8 cellular contexts compared by ENCODE assay signal in the genomic region with DNA sequence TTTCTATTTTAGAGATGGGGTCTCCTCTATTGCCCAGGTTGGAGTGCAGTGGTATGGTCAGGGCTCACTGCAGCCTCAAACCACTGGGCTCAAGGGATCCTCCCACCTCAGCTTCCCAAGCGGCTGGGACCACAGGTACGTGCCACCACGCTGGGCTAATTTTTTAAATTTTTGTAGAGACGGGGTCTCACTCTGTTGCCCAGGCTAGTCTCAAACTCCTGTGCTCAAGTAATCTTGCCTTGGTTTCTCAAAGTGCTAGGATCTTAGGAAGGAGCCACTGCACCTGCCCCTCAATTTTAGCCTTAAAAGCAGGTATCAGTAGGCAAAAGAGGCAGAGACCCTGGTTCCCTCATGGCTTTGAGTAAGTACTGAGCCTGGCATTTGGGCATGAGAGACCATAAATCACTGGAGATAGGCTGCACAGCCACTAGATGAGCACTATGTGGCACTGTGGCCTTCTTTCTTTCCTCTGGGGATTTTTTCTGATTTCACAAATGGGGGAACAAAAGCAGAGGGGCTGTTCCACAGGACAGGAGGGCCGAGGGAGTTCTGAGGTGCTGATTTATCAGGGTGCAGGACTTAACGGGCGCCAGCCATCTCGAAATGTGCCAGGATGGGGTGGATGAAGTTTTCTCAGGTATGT.
DNase-seq lines count a peak whose midpoint lies in the region; TF ChIP-seq lines count a peak whose summit lies in the region.

No MANE protein-coding gene starts in this region.

- H3K4me3 ChIP-seq in AG04449 (ENCODE audit: low read depth, low read length) (no peak overlapping the region), WI38 (ENCODE audit: low read depth, low read length) (no peak overlapping the region)

- no peak overlapping the region for H3K27ac Mint-ChIP-seq in glutamatergic neuron (ENCODE audit: unreplicated experiment)

- POLR2A ChIA-PET in AG04449 (lab: Yijun Ruan, JAX): no interaction called here

- H3K36me3 Mint-ChIP-seq in glutamatergic neuron (ENCODE audit: unreplicated experiment): no peaks in the 10 kb centered on the region

- peaks cover 6% of the 10 kb centered on the region for H3K9me3 Mint-ChIP-seq in glutamatergic neuron (ENCODE audit: unreplicated experiment)

- CTCF ChIA-PET in AG04449 (lab: Yijun Ruan, JAX): interaction anchor here (0.6 to 1.9 kb wide), 15 partner anchors 8 to 211 kb away, joined by 3 to 30 read pairs (median 4); partner anchors contain the start of gene PLXDC1

- DNase-seq in AG04449 (ENCODE audit: low read depth, low spot score) (no peak), GDM1 (lab: John Stamatoyannopoulos, UW) (peak; percentile 11), NCI-H1694 treated with DMSO at 0.1 percent for 48 hours (lab: John Stamatoyannopoulos, UW) (peak; percentile 78), glutamatergic neuron (no peak), retina (peak; percentile 59), NCI-H526 treated with DMSO at 0.1 percent for 48 hours (lab: John Stamatoyannopoulos, UW) (no peak), T-helper 9 cell (no peak)

- H3K27me3 Mint-ChIP-seq in glutamatergic neuron (ENCODE audit: unreplicated experiment): peaks cover 4% of the 10 kb centered on the region

- no peaks in the 10 kb centered on the region for H3K4me1 Mint-ChIP-seq in glutamatergic neuron (ENCODE audit: low read depth, unreplicated experiment)

- TF ChIP-seq CTCF in AG04449 (IDR thresholded peaks at IDR 0.05; ENCODE audit: insufficient read depth, low read length, missing control alignments): peak; percentile 65
- TF ChIP-seq CTCF in WI38 (IDR thresholded peaks at IDR 0.05; ENCODE audit: low read depth, low read length): peak; percentile 66
- peak; percentile 30 for TF ChIP-seq CTCF in glutamatergic neuron (IDR thresholded peaks at IDR 0.05; ENCODE audit: partially characterized antibody, unreplicated experiment)

- no peak overlapping the region for H3K4me3 Mint-ChIP-seq in glutamatergic neuron (ENCODE audit: unreplicated experiment)

Comparison
In these comparisons a context has a peak if more than half of its experiments do, and no peak if none do; other contexts are left out.
1. DNase-seq: peak in GDM1 (single experiment), NCI-H1694 treated with DMSO at 0.1 percent for 48 hours (single experiment) and retina (single experiment); none in AG04449 (single experiment), glutamatergic neuron (single experiment), NCI-H526 treated with DMSO at 0.1 percent for 48 hours (single experiment) and T-helper 9 cell (single experiment).
2. Peak in every context shown above with its lines, with median percentiles within 50 percentile points of each other: CTCF ChIP-seq.